Comparison of ENCODE assay signal across 11 cellular contexts in the genomic region with DNA sequence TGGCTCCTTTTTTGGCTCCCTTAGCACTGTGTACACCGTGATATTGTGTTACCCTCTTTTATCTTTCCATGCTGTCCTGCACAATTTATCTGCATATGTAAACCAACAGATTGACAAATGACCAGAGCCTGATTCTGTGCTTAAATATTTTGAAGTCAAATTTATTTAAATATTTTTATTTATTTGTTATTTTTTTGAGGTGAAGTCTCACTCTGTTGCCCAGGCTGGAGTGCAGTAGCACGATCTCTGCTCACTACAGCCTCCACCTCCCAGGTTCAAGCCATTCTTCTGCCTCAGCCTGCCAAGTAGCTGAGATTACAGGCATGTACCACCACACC. TPM values are rescaled to one million over a fixed set of nuclear protein-coding genes. Genes with fewer than 3 reads are reported as not detected.
DNase-seq lines count a peak whose midpoint lies in the region; ATAC-seq, FAIRE-seq and TF ChIP-seq lines count a peak whose summit lies in the region.
"Had no signal": no experiment of that assay in that cellular context is flagged by ENCODE, and none has a peak within 500 bp of the region (broad histone marks: within the 10 kb centered on the region; RNA-seq: fewer than 3 reads in every experiment).

No MANE protein-coding gene starts in this region.

- POLR2A ChIA-PET in MCF 10A (lab: Yijun Ruan, JAX) = interaction anchor here (0.6 to 5.1 kb wide), 15 partner anchors 8 to 135 kb away, joined by 3 to 52 read pairs (median 3); a partner anchor contains a TSS
- POLR2A ChIA-PET in GM12878 (lab: Charles Lee) = interaction anchor here (0.6 to 4.9 kb wide), 11 partner anchors 13 to 127 kb away, joined by 3 to 84 read pairs (median 8); a partner anchor contains a TSS

- no peak overlapping the region for H3K4me3 Mint-ChIP-seq in MCF 10A (ENCODE audit: unreplicated experiment)

- peak overlapping the region; percentile 10 for H3K27ac Mint-ChIP-seq in MCF 10A (ENCODE audit: low read depth, unreplicated experiment)

- H3K27ac ChIP-seq in breast epithelium (no peak overlapping the region), GM12878 (ENCODE audit: control insufficient read depth, insufficient read depth) (peak overlapping the region; percentile 33), thyroid gland (peak overlapping the region in 2 of 3 donors; percentile 26)

- H3K4me2 ChIP-seq in GM12878 (ENCODE audit: control insufficient read depth, insufficient read depth) = peak overlapping the region; percentile 27; the same call in 1 of the 2 replicates

- no peaks in the 10 kb centered on the region for H4K20me1 ChIP-seq in GM12878 (ENCODE audit: control insufficient read depth, insufficient read depth)

- TF ChIP-seq RAD21 in GM12878 (IDR thresholded peaks at IDR 0.05; ENCODE audit: insufficient read depth, low read depth, low read length) = no peak

- DNase-seq in MCF 10A (ENCODE audit: unreplicated experiment) (no peak), breast epithelium (ENCODE audit: low spot score in 2 of 2) (no peak), GM12878 (ENCODE audit: low read depth, low spot score) (no peak), thyroid gland (no peak), DMS79 (lab: John Stamatoyannopoulos, UW) (no peak), omental fat pad (ENCODE audit: low spot score) (no peak)

- H3K4me3 ChIP-seq in breast epithelium (no peak overlapping the region), GM12878 (no peak overlapping the region), thyroid gland (replicated peaks in 1 of 3) (no peak overlapping the region)
- H3K4me3 ChIP-seq: spleen had no signal

- no TSS peak for BruUV-seq in MCF 10A (replicated peaks; lab: Mats Ljungman, UMichigan)
- no TSS peak for BruUV-seq in GM12878 (replicated peaks; lab: Mats Ljungman, UMichigan)

- RAD21 ChIA-PET in GM12878 (lab: Charles Lee; ENCODE audit: unreplicated experiment) = interaction anchor here (0.7 to 10.0 kb wide), 23 partner anchors 11 to 245 kb away, joined by 3 to 361 read pairs (median 8); a partner anchor contains a TSS

- H3K36me3 ChIP-seq in breast epithelium = no peaks in the 10 kb centered on the region
- H3K36me3 ChIP-seq in GM12878 (ENCODE audit: control insufficient read depth in 2 of 2, insufficient read depth in 2 of 2, low read length in 1 of 2) = peaks cover 2 to 10% of the 10 kb centered on the region in 2 experiments; a peak in 3 of 4 replicates
- peaks cover 13 to 26% of the 10 kb centered on the region in 2 donors for H3K36me3 ChIP-seq in thyroid gland

- peak; percentile 11 for ATAC-seq in HG03521 (IDR thresholded peaks at IDR 0.05; ENCODE audit: unreplicated experiment)
- ATAC-seq in GM12878 = peak; percentile 10
- ATAC-seq in GM19328 (IDR thresholded peaks at IDR 0.05; ENCODE audit: unreplicated experiment) = no peak
- no peak for ATAC-seq in omental fat pad (ENCODE audit: low FRiP score)

- no peaks in the 10 kb centered on the region for H3K27me3 ChIP-seq in breast epithelium
- H3K27me3 ChIP-seq in GM12878 (replicated peaks in 1 of 2; ENCODE audit: control insufficient read depth in 2 of 2, insufficient read depth in 2 of 2, low read length in 1 of 2) = no peaks in the 10 kb centered on the region
- no peaks in the 10 kb centered on the region for H3K27me3 ChIP-seq in thyroid gland
- H3K27me3 ChIP-seq: spleen had no signal

- no peak overlapping the region for H2AFZ ChIP-seq in GM12878 (ENCODE audit: control insufficient read depth, low read depth, low read length)

- no peak for TF ChIP-seq EP300 in GM12878 (IDR thresholded peaks at IDR 0.05; ENCODE audit: borderline replicate concordance in 1 of 2, control insufficient read depth in 1 of 2, low read depth in 2 of 2, low read length in 2 of 2)

- peaks cover 27% of the 10 kb centered on the region for H3K4me1 Mint-ChIP-seq in MCF 10A (ENCODE audit: insufficient read depth, unreplicated experiment)

- TF ChIP-seq CTCF in MCF 10A (IDR thresholded peaks at IDR 0.05; ENCODE audit: unreplicated experiment) (no peak), breast epithelium (IDR thresholded peaks at IDR 0.05) (peak in 1 of 3 donors; percentile 9), GM12878 (IDR thresholded peaks at IDR 0.05 in 2 of 3, conservative IDR thresholded peaks at IDR 0.05 in 1 of 3; ENCODE audit: control insufficient read depth in 2 of 3, extremely low read depth in 1 of 3, insufficient read depth in 1 of 3, low read depth in 3 of 3, low read length in 3 of 3) (no peak), thyroid gland (IDR thresholded peaks at IDR 0.05) (no peak), omental fat pad (IDR thresholded peaks at IDR 0.05) (no peak)

- SMC1A ChIA-PET in GM12878 (lab: Charles Lee; ENCODE audit: uncharacterized antibody, unreplicated experiment) = interaction anchor here (0.7 to 14.3 kb wide), 15 partner anchors 12 to 138 kb away, joined by 3 to 411 read pairs (median 10); a partner anchor contains a TSS

- H3K79me2 ChIP-seq in GM12878 (ENCODE audit: control insufficient read depth, insufficient read depth, low read length) = no peaks in the 10 kb centered on the region

- in situ Hi-C loops in GM12878 (cut with MboI) = no loop called here

- CTCF ChIA-PET in MCF 10A (lab: Yijun Ruan, JAX) = interaction anchor here (0.6 to 22.6 kb wide), 45 partner anchors 8 to 292 kb away, joined by 3 to 524 read pairs (median 6); a partner anchor contains a TSS
- CTCF ChIA-PET in GM12878 (lab: Yijun Ruan, JAX) = interaction anchor here (0.6 to 14.2 kb wide), 29 partner anchors 8 to 138 kb away, joined by 3 to 502 read pairs (median 5); a partner anchor contains a TSS

- no peaks in the 10 kb centered on the region for H3K9me3 Mint-ChIP-seq in MCF 10A (ENCODE audit: unreplicated experiment)

- no peak overlapping the region for H3K9ac ChIP-seq in GM12878 (ENCODE audit: control insufficient read depth, insufficient read depth, low read length)

- H3K36me3 Mint-ChIP-seq in MCF 10A (ENCODE audit: insufficient read depth, unreplicated experiment) = peaks cover 58% of the 10 kb centered on the region

- 0% methylated on average over 2 of the region's 2 CpGs for WGBS in GM12878 (ENCODE audit: insufficient coverage, insufficient replicate concordance, low lambda C conversion rate, missing lambda C conversion rate)
- 5 to 10% methylated on average over 2 of the region's 2 CpGs for WGBS in thyroid gland, 2 donors

- TF ChIP-seq POLR2A in breast epithelium (IDR thresholded peaks at IDR 0.05) = no peak
- no peak for TF ChIP-seq POLR2A in GM12878 (IDR thresholded peaks at IDR 0.05; ENCODE audit: low read depth, low read length)
- no peak for TF ChIP-seq POLR2A in thyroid gland (IDR thresholded peaks at IDR 0.05)

- intact Hi-C loops in MCF 10A (cut with micrococcal nuclease) (loop anchor here (1.0 kb wide), 3 partner anchors 79 to 135 kb away; no protein-coding TSS in a partner anchor), breast epithelium (cut with DNase I; ENCODE audit: low total_unique reads) (loop anchor here (10.0 kb wide), 1 partner anchor 141 kb away; a partner anchor contains a TSS), GM12878 (cut with micrococcal nuclease; ENCODE audit: unreplicated experiment) (loop anchor here (1.0 kb wide), 2 partner anchors 79 to 135 kb away; no protein-coding TSS in a partner anchor), thyroid gland (cut with DNase I) (loop anchor here (5.0 kb wide), 2 partner anchors 78 to 128 kb away; no protein-coding TSS in a partner anchor)

- no peaks in the 10 kb centered on the region for H3K27me3 Mint-ChIP-seq in MCF 10A (ENCODE audit: insufficient read depth, unreplicated experiment)

- H3K4me1 ChIP-seq in breast epithelium = peaks cover 0 to 8% of the 10 kb centered on the region in 2 donors
- peaks cover 28% of the 10 kb centered on the region for H3K4me1 ChIP-seq in GM12878 (ENCODE audit: control insufficient read depth, insufficient read depth, low read length)
- peaks cover 0 to 4% of the 10 kb centered on the region in 2 donors for H3K4me1 ChIP-seq in thyroid gland

- FAIRE-seq in GM12878 (lab: Jason Lieb, UNC) = no peak

- H3K9me3 ChIP-seq in breast epithelium (no peaks in the 10 kb centered on the region), GM12878 (replicated peaks; ENCODE audit: control insufficient read depth, insufficient read depth, low read length) (no peaks in the 10 kb centered on the region), thyroid gland (no peaks in the 10 kb centered on the region)
- H3K9me3 ChIP-seq: spleen had no signal

RNA-seq across cellular contexts. Expression of a gene that starts 12.8 kb away (rescaled TPM):
- 51.0 and 77.7 TPM in 2 replicates for total RNA-seq in MCF 10A (2022)
- total RNA-seq in breast epithelium = 10 to 100 TPM; 41.4 to 75.2 (median 60.3) TPM
- 23.6 and 24.0 TPM in 2 replicates for total RNA-seq in GM12878 (2013; cell fraction: nucleolus; rRNA removed)
- total RNA-seq in GM12878 (2014; rRNA removed) = 70.8 and 72.4 TPM in 2 replicates
- total RNA-seq in GM12878 (2014; rRNA removed; fragmentation: Illumina TruSeq; extraction: Trizol) = 52.8 and 60.1 TPM in 2 replicates
- 63.7 and 68.4 TPM in 2 replicates for total RNA-seq in GM12878 (2021)
- 34.3 TPM for polyA plus RNA-seq in GM12878 (2011; ENCODE audit: low read depth)
- 39.9 and 52.8 TPM in 2 replicates for polyA plus RNA-seq in GM12878 (2011; rRNA removed)
- polyA plus RNA-seq in GM12878 (2011; cell fraction: cytosol; rRNA removed) = 98.3 and 110 TPM in 2 replicates
- 47.2 and 59.4 TPM in 2 replicates for polyA plus RNA-seq in GM12878 (2011; cell fraction: nucleus; rRNA removed)
- 42.0 and 52.6 TPM in 2 replicates for polyA plus RNA-seq in GM12878 (2012)
- polyA plus RNA-seq in GM12878 (2014; fragmentation: Illumina TruSeq; extraction: Trizol) = 62.4 and 72.7 TPM in 2 replicates
- polyA plus RNA-seq in GM12878 (2014; fragmentation: Nextera tagmentation; extraction: Ambion mirVana) = 10 to 100 TPM in 1 of 2 experiments, 1 to 10 TPM in 1; 6.7 to 17.6 TPM
- polyA plus RNA-seq in GM12878 (2014; rRNA removed) = 81.0 and 81.7 TPM in 2 replicates
- polyA plus RNA-seq in GM12878 (2016; fragmentation: Nextera tagmentation; extraction: Ambion mirVana) = 100 to 1,000 TPM in 1 of 2 experiments, 10 to 100 TPM in 1; 97.8 to 105 TPM
- polyA minus RNA-seq in GM12878 (2011; rRNA and poly(A)+ RNA removed) = 20.9 and 31.2 TPM in 2 replicates
- 10.0 and 11.7 TPM in 2 replicates for polyA minus RNA-seq in GM12878 (2011; cell fraction: cytosol; rRNA and poly(A)+ RNA removed)
- 4.7 and 10.7 TPM in 2 replicates for polyA minus RNA-seq in GM12878 (2011; cell fraction: nucleus; rRNA and poly(A)+ RNA removed)
- 100 to 1,000 TPM in 3 of 4 donors, 10 to 100 TPM in 1; 73.6 to 121 (median 107) TPM for total RNA-seq in thyroid gland
- total RNA-seq in omental fat pad = 10 to 100 TPM; 34.0 to 74.8 (median 49.5) TPM

RNA-seq across cellular contexts. Expression of a gene that starts 16.3 kb away (rescaled TPM):
- 1.9 and 2.6 TPM in 2 replicates for total RNA-seq in MCF 10A (2022)
- total RNA-seq in breast epithelium = 1 to 10 TPM in 1 of 3 donors, under 1 TPM in 2; 0.32 to 2.9 (median 0.98) TPM
- total RNA-seq in GM12878 (2013; cell fraction: nucleolus; rRNA removed) = 2.5 and 2.7 TPM in 2 replicates
- 0.54 and 1.8 TPM in 2 replicates for total RNA-seq in GM12878 (2014; rRNA removed)
- 0.40 TPM in 1 of 2 replicates, not detected in the other for total RNA-seq in GM12878 (2014; rRNA removed; fragmentation: Illumina TruSeq; extraction: Trizol)
- 0.40 and 0.74 TPM in 2 replicates for total RNA-seq in GM12878 (2021)
- polyA plus RNA-seq in GM12878 (2011; ENCODE audit: low read depth) = 0.45 TPM
- 0.23 TPM in 1 of 2 replicates, not detected in the other for polyA plus RNA-seq in GM12878 (2011; rRNA removed)
- 0.21 and 0.67 TPM in 2 replicates for polyA plus RNA-seq in GM12878 (2011; cell fraction: cytosol; rRNA removed)
- polyA plus RNA-seq in GM12878 (2011; cell fraction: nucleus; rRNA removed) = 1.9 and 2.8 TPM in 2 replicates
- 0.45 and 0.77 TPM in 2 replicates for polyA plus RNA-seq in GM12878 (2012)
- not detected in 2 replicates for polyA plus RNA-seq in GM12878 (2014; fragmentation: Illumina TruSeq; extraction: Trizol)
- not detected for polyA plus RNA-seq in GM12878 (2014; fragmentation: Nextera tagmentation; extraction: Ambion mirVana)
- 0.69 and 1.3 TPM in 2 replicates for polyA plus RNA-seq in GM12878 (2014; rRNA removed)
- polyA plus RNA-seq in GM12878 (2016; fragmentation: Nextera tagmentation; extraction: Ambion mirVana) = under 1 TPM; 0.20 to 0.40 TPM
- polyA minus RNA-seq in GM12878 (2011; rRNA and poly(A)+ RNA removed) = not detected in 2 replicates
- polyA minus RNA-seq in GM12878 (2011; cell fraction: cytosol; rRNA and poly(A)+ RNA removed) = not detected in 2 replicates
- 1.3 and 2.6 TPM in 2 replicates for polyA minus RNA-seq in GM12878 (2011; cell fraction: nucleus; rRNA and poly(A)+ RNA removed)
- 1 to 10 TPM in 3 of 4 donors, not detected in 1; 1.0 to 4.4 (median 1.3) TPM for total RNA-seq in thyroid gland
- 1 to 10 TPM in 1 of 4 donors, under 1 TPM in 1, not detected in 2; 0.82 to 5.0 TPM for total RNA-seq in omental fat pad
- total RNA-seq: glomerular endothelial cell, kidney epithelial cell had no signal

RNA-seq across cellular contexts. Expression of a gene that starts 22.2 kb away (rescaled TPM):
- total RNA-seq in MCF 10A (2022) (21.5 and 29.2 TPM in 2 replicates), breast epithelium (1 to 10 TPM; 1.8 to 3.9 (median 2.5) TPM), GM12878 (2014; rRNA removed) (2.3 and 2.9 TPM in 2 replicates), GM12878 (2014; rRNA removed; fragmentation: Illumina TruSeq; extraction: Trizol) (0.98 and 1.1 TPM in 2 replicates), GM12878 (2021) (2.6 and 3.5 TPM in 2 replicates), thyroid gland (1 to 10 TPM in 2 of 4 donors, under 1 TPM in 2; 0.63 to 2.3 (median 1.3) TPM), omental fat pad (1 to 10 TPM in 3 of 4 donors, under 1 TPM in 1; 0.74 to 3.4 (median 1.6) TPM)
- 7.9 and 12.4 TPM in 2 replicates for total RNA-seq in GM12878 (2013; cell fraction: nucleolus; rRNA removed)
- 2.2 TPM for polyA plus RNA-seq in GM12878 (2011; ENCODE audit: low read depth)
- polyA plus RNA-seq in GM12878 (2011; rRNA removed) (1.8 and 2.4 TPM in 2 replicates), GM12878 (2014; fragmentation: Illumina TruSeq; extraction: Trizol) (1.0 and 1.3 TPM in 2 replicates), GM12878 (2014; fragmentation: Nextera tagmentation; extraction: Ambion mirVana) (under 1 TPM; 0.42 to 0.73 TPM), GM12878 (2014; rRNA removed) (4.5 and 5.1 TPM in 2 replicates), GM12878 (2016; fragmentation: Nextera tagmentation; extraction: Ambion mirVana) (1 to 10 TPM in 1 of 2 experiments, under 1 TPM in 1; 0.77 to 1.3 TPM)
- 2.2 and 3.4 TPM in 2 replicates for polyA plus RNA-seq in GM12878 (2011; cell fraction: cytosol; rRNA removed)
- polyA plus RNA-seq in GM12878 (2011; cell fraction: nucleus; rRNA removed) = 31.9 and 41.6 TPM in 2 replicates
- 4.3 and 5.0 TPM in 2 replicates for polyA plus RNA-seq in GM12878 (2012)
- polyA minus RNA-seq in GM12878 (2011; rRNA and poly(A)+ RNA removed) = 0.29 and 0.46 TPM in 2 replicates
- not detected in 2 replicates for polyA minus RNA-seq in GM12878 (2011; cell fraction: cytosol; rRNA and poly(A)+ RNA removed)
- 1.5 and 3.1 TPM in 2 replicates for polyA minus RNA-seq in GM12878 (2011; cell fraction: nucleus; rRNA and poly(A)+ RNA removed)

RNA-seq across cellular contexts. Expression of a gene that starts 31.7 kb away (rescaled TPM):
- 28.7 and 32.3 TPM in 2 replicates for total RNA-seq in MCF 10A (2022)
- 10 to 100 TPM; 10.7 to 23.7 (median 13.8) TPM for total RNA-seq in breast epithelium
- total RNA-seq in GM12878 (2013; cell fraction: nucleolus; rRNA removed) = 29.0 and 32.4 TPM in 2 replicates
- 22.4 and 25.6 TPM in 2 replicates for total RNA-seq in GM12878 (2014; rRNA removed)
- total RNA-seq in GM12878 (2014; rRNA removed; fragmentation: Illumina TruSeq; extraction: Trizol) = 21.1 TPM in 2 replicates
- total RNA-seq in GM12878 (2021) = 28.7 and 37.7 TPM in 2 replicates
- 12.3 TPM for polyA plus RNA-seq in GM12878 (2011; ENCODE audit: low read depth)
- polyA plus RNA-seq in GM12878 (2011; rRNA removed) = 22.2 and 36.3 TPM in 2 replicates
- polyA plus RNA-seq in GM12878 (2011; cell fraction: cytosol; rRNA removed) = 37.9 and 40.4 TPM in 2 replicates
- polyA plus RNA-seq in GM12878 (2011; cell fraction: nucleus; rRNA removed) = 21.2 and 21.6 TPM in 2 replicates
- polyA plus RNA-seq in GM12878 (2012) = 12.9 and 17.2 TPM in 2 replicates
- 36.5 and 43.3 TPM in 2 replicates for polyA plus RNA-seq in GM12878 (2014; fragmentation: Illumina TruSeq; extraction: Trizol)
- polyA plus RNA-seq in GM12878 (2014; fragmentation: Nextera tagmentation; extraction: Ambion mirVana) = 1 to 10 TPM; 7.1 to 9.2 TPM
- 28.3 and 29.9 TPM in 2 replicates for polyA plus RNA-seq in GM12878 (2014; rRNA removed)
- 10 to 100 TPM; 32.5 to 35.8 TPM for polyA plus RNA-seq in GM12878 (2016; fragmentation: Nextera tagmentation; extraction: Ambion mirVana)
- 39.0 and 49.8 TPM in 2 replicates for polyA minus RNA-seq in GM12878 (2011; rRNA and poly(A)+ RNA removed)
- polyA minus RNA-seq in GM12878 (2011; cell fraction: cytosol; rRNA and poly(A)+ RNA removed) = 10.4 and 12.9 TPM in 2 replicates
- polyA minus RNA-seq in GM12878 (2011; cell fraction: nucleus; rRNA and poly(A)+ RNA removed) = 7.4 and 13.0 TPM in 2 replicates
- total RNA-seq in thyroid gland = 10 to 100 TPM; 14.5 to 19.7 (median 17.7) TPM
- total RNA-seq in omental fat pad = 10 to 100 TPM; 19.1 to 89.8 (median 36.3) TPM

RNA-seq across cellular contexts. Expression of a gene that starts 57.0 kb away (rescaled TPM):
- total RNA-seq in MCF 10A (2022) = 118 and 140 TPM in 2 replicates
- total RNA-seq in breast epithelium = 10 to 100 TPM; 35.7 to 67.8 (median 54.7) TPM
- total RNA-seq in GM12878 (2013; cell fraction: nucleolus; rRNA removed) = 166 and 207 TPM in 2 replicates
- total RNA-seq in GM12878 (2014; rRNA removed) = 51.0 and 57.3 TPM in 2 replicates
- total RNA-seq in GM12878 (2014; rRNA removed; fragmentation: Illumina TruSeq; extraction: Trizol) = 30.4 and 32.4 TPM in 2 replicates
- total RNA-seq in GM12878 (2021) = 54.6 and 61.5 TPM in 2 replicates
- polyA plus RNA-seq in GM12878 (2011; ENCODE audit: low read depth) = 19.6 TPM
- polyA plus RNA-seq in GM12878 (2011; rRNA removed) = 17.7 and 27.7 TPM in 2 replicates
- polyA plus RNA-seq in GM12878 (2011; cell fraction: cytosol; rRNA removed) = 28.8 and 32.9 TPM in 2 replicates
- polyA plus RNA-seq in GM12878 (2011; cell fraction: nucleus; rRNA removed) = 179 and 188 TPM in 2 replicates
- polyA plus RNA-seq in GM12878 (2012) = 35.5 and 35.6 TPM in 2 replicates
- polyA plus RNA-seq in GM12878 (2014; fragmentation: Illumina TruSeq; extraction: Trizol) = 27.8 and 45.7 TPM in 2 replicates
- 1 to 10 TPM in 1 of 2 experiments, under 1 TPM in 1; 0.76 to 1.9 TPM for polyA plus RNA-seq in GM12878 (2014; fragmentation: Nextera tagmentation; extraction: Ambion mirVana)
- 54.0 and 54.8 TPM in 2 replicates for polyA plus RNA-seq in GM12878 (2014; rRNA removed)
- polyA plus RNA-seq in GM12878 (2016; fragmentation: Nextera tagmentation; extraction: Ambion mirVana) = 10 to 100 TPM; 51.9 to 55.9 TPM
- polyA minus RNA-seq in GM12878 (2011; rRNA and poly(A)+ RNA removed) = 23.0 and 30.5 TPM in 2 replicates
- polyA minus RNA-seq in GM12878 (2011; cell fraction: cytosol; rRNA and poly(A)+ RNA removed) = 7.8 and 9.4 TPM in 2 replicates
- 25.3 and 33.9 TPM in 2 replicates for polyA minus RNA-seq in GM12878 (2011; cell fraction: nucleus; rRNA and poly(A)+ RNA removed)
- 10 to 100 TPM; 57.2 to 89.0 (median 76.1) TPM for total RNA-seq in thyroid gland
- 10 to 100 TPM; 51.0 to 81.2 (median 53.2) TPM for total RNA-seq in omental fat pad

Comparison
In these comparisons a context has a peak if more than half of its experiments do, and no peak if none do; other contexts are left out.
1. H3K27ac ChIP-seq: peak in GM12878 (single experiment) and thyroid gland (2 of 3); none in breast epithelium (0 of 2).
2. ATAC-seq: peak in HG03521 (single experiment) and GM12878 (single experiment); none in GM19328 (single experiment) and omental fat pad (single experiment).